ENCODE assay signal across 1 cellular context in genomic region chr12:123532021-123532420, GRCh38.
TF ChIP-seq lines count a peak whose summit lies in the region.

No MANE protein-coding gene starts in this region.

TF ChIP-seq in GM12878, 131 proteins besides CTCF, POLR2A, EP300 and RAD21:
- TF ChIP-seq NFIC (IDR thresholded peaks at IDR 0.05; ENCODE audit: low read depth, low read length) (peak; percentile 43; the same call in 1 of the 2 replicates), RUNX3 (IDR thresholded peaks at IDR 0.05; ENCODE audit: low read length) (peak; percentile 96), IKZF2 (IDR thresholded peaks at IDR 0.05) (peak; percentile 89 to 90), SMARCA5 (IDR thresholded peaks at IDR 0.05) (no peak), EED (IDR thresholded peaks at IDR 0.05; ENCODE audit: low read depth) (peak; percentile 97), HCFC1 (IDR thresholded peaks at IDR 0.05; ENCODE audit: low read length) (no peak), IRF4 (IDR thresholded peaks at IDR 0.05; ENCODE audit: low read depth, low read length) (peak; percentile 63), BCL11A (IDR thresholded peaks at IDR 0.05; ENCODE audit: low read depth, low read length) (peak; percentile 27; the same call in 1 of the 2 replicates), POLR2AphosphoS2 (IDR thresholded peaks at IDR 0.05; ENCODE audit: low read depth, low read length) (no peak), BACH1 (IDR thresholded peaks at IDR 0.05; ENCODE audit: borderline replicate concordance) (no peak), DPF2 (IDR thresholded peaks at IDR 0.05) (peak; percentile 67), WRNIP1 (IDR thresholded peaks at IDR 0.05; ENCODE audit: borderline replicate concordance, low read depth, low read length) (no peak), RELB (IDR thresholded peaks at IDR 0.05; ENCODE audit: low read depth) (peak; percentile 52), CREM (IDR thresholded peaks at IDR 0.05; ENCODE audit: low read depth) (peak; percentile 41; the same call in 1 of the 2 replicates), PAX5 (IDR thresholded peaks at IDR 0.05; ENCODE audit: borderline replicate concordance, low read depth, low read length) (peak; percentile 27; the same call in 1 of the 2 replicates), SPI1 (IDR thresholded peaks at IDR 0.05; ENCODE audit: borderline replicate concordance, insufficient read depth, low read depth, low read length) (peak; percentile 95), CHD2 (IDR thresholded peaks at IDR 0.05; ENCODE audit: borderline replicate concordance, low read depth, low read length) (no peak), IRF3 (IDR thresholded peaks at IDR 0.05) (no peak), RELA (IDR thresholded peaks at IDR 0.05; ENCODE audit: borderline replicate concordance, partially characterized antibody) (no peak), IKZF1 (conservative IDR thresholded peaks at IDR 0.05) (peak; percentile 89), MEF2A (IDR thresholded peaks at IDR 0.05; ENCODE audit: insufficient read depth, low read depth, low read length) (0 out of 2 replicates have a peak, but pooled peaks have one; percentile 27), RB1 (IDR thresholded peaks at IDR 0.05; ENCODE audit: borderline replicate concordance) (no peak), ZNF384 (IDR thresholded peaks at IDR 0.05; ENCODE audit: borderline replicate concordance, low read depth, low read length) (no peak), NR2F1 (conservative IDR thresholded peaks at IDR 0.05) (0 out of 2 replicates have a peak, but pooled peaks have one; percentile 26)
